ENCODE assay signal across 16 cellular contexts in genomic region chr5:17113174-17113941, GRCh38.
DNase-seq lines count a peak whose midpoint lies in the region; ATAC-seq, FAIRE-seq and TF ChIP-seq lines count a peak whose summit lies in the region.
"Had no signal": no experiment of that assay in that cellular context is flagged by ENCODE, and none has a peak within 500 bp of the region (broad histone marks: within the 10 kb centered on the region; RNA-seq: fewer than 3 reads in every experiment).

No MANE protein-coding gene starts in this region.

- no peaks in the 10 kb centered on the region for H3K27me3 ChIP-seq in brain microvascular endothelial cell (replicated peaks)
- no peaks in the 10 kb centered on the region for H3K27me3 ChIP-seq in mesenchymal stem cell (ENCODE audit: control insufficient read depth in 1 of 2, insufficient read depth in 1 of 2, low read length in 2 of 2)
- H3K27me3 ChIP-seq: neutrophil, upper lobe of left lung had no signal

- peak; percentile 68 for FAIRE-seq in H54 (lab: Jason Lieb, UNC)

- in situ Hi-C loops in ACHN (cut with HindIII; ENCODE audit: low pct_ligation_motif_present, low pct_unique_long_range_greater_than_20kb, low sequenced_read_pairs) (no loop called here), brain microvascular endothelial cell (cut with HindIII; ENCODE audit: low pct_ligation_motif_present, low sequenced_read_pairs) (no loop called here)

- H2BK12ac ChIP-seq in mesenchymal stem cell (ENCODE audit: low read length in 2 of 2) = peak overlapping the region in 1 of 2 experiments; percentile 21

- H3K14ac ChIP-seq in mesenchymal stem cell (ENCODE audit: low read length in 2 of 2) = peak overlapping the region in 1 of 2 experiments; percentile 31

- H2AFZ ChIP-seq in mesenchymal stem cell (ENCODE audit: low read depth, low read length) = no peak overlapping the region

- H3K36me3 ChIP-seq in brain microvascular endothelial cell (replicated peaks) (no peaks in the 10 kb centered on the region), mesenchymal stem cell (ENCODE audit: control insufficient read depth in 1 of 2, insufficient read depth in 2 of 2, low read depth in 1 of 2, low read length in 2 of 2) (no peaks in the 10 kb centered on the region)
- H3K36me3 ChIP-seq: neutrophil, upper lobe of left lung had no signal

- no peak overlapping the region for H3K23ac ChIP-seq in mesenchymal stem cell (ENCODE audit: low read length in 2 of 2)

- no peak for TF ChIP-seq POLR2A in H54 (IDR thresholded peaks at IDR 0.05; ENCODE audit: low read depth, low read length)

- peaks cover 1% of the 10 kb centered on the region for H3K4me1 ChIP-seq in mesenchymal stem cell (ENCODE audit: control insufficient read depth, insufficient read depth, low read depth, low read length)

- H3K9me3 ChIP-seq in mesenchymal stem cell (ENCODE audit: control insufficient read depth, low read length) = no peaks in the 10 kb centered on the region
- H3K9me3 ChIP-seq: neutrophil, upper lobe of left lung had no signal

- no peak overlapping the region for H3K18ac ChIP-seq in mesenchymal stem cell (ENCODE audit: low read depth in 1 of 2, low read length in 2 of 2)

- no peak overlapping the region for H2BK5ac ChIP-seq in mesenchymal stem cell (ENCODE audit: low read depth, low read length, poor library complexity, severe bottlenecking)

- H3K4me3 ChIP-seq in brain microvascular endothelial cell (ENCODE audit: low read depth, low read length) = no peak overlapping the region
- no peak overlapping the region for H3K4me3 ChIP-seq in mesenchymal stem cell (ENCODE audit: insufficient read depth in 1 of 2, low read depth in 1 of 2, low read length in 2 of 2)
- H3K4me3 ChIP-seq: upper lobe of left lung had no signal

- H3K27ac ChIP-seq in brain microvascular endothelial cell (peak overlapping the region; percentile 97), mesenchymal stem cell (ENCODE audit: low read length, poor library complexity, severe bottlenecking) (peak overlapping the region; percentile 75)
- H3K27ac ChIP-seq: neutrophil, upper lobe of left lung had no signal

- WGBS in mesenchymal stem cell = 63% methylated on average over 7 of the region's 9 CpGs

- no peak overlapping the region for H3K4me2 ChIP-seq in mesenchymal stem cell (ENCODE audit: low read length, poor library complexity, severe bottlenecking)

- DNase-seq in ACHN (peak; percentile 57), H54 (ENCODE audit: insufficient read length, low spot score) (no peak), brain microvascular endothelial cell (peak; percentile 96), mesenchymal stem cell (peak; percentile 40), KG1 (lab: John Stamatoyannopoulos, UW) (no peak), cerebellar nuclear complex (lab: John Stamatoyannopoulos, UW) (no peak)
- DNase-seq: activated CD8-positive, alpha-beta memory T cell treated with anti-CD3 and anti-CD28 coated beads, Interleukin-2, amount 50 U/mL, for 4 hours; glutamatergic neuron; left ventricle myocardium superior; NCI-H1694 treated with DMSO at 0.1 percent for 48 hours; NCI-H748 treated with DMSO at 0.1 percent for 48 hours; upper lobe of left lung had no signal

- no peak overlapping the region for H4K91ac ChIP-seq in mesenchymal stem cell (ENCODE audit: low read length)

- H2BK120ac ChIP-seq in mesenchymal stem cell (ENCODE audit: low read depth, low read length) = no peak overlapping the region

- no peak overlapping the region for H2BK15ac ChIP-seq in mesenchymal stem cell (ENCODE audit: low read depth, poor library complexity, severe bottlenecking)

- no peak overlapping the region for H2AK5ac ChIP-seq in mesenchymal stem cell (ENCODE audit: low read length, severe bottlenecking)

- ATAC-seq in GM18873 (IDR thresholded peaks at IDR 0.05; ENCODE audit: low FRiP score, unreplicated experiment) (no peak), HG02870 (IDR thresholded peaks at IDR 0.05; ENCODE audit: unreplicated experiment) (no peak)
- ATAC-seq: HCT116, left ventricle myocardium superior had no signal

- no peak overlapping the region for H3K4ac ChIP-seq in mesenchymal stem cell (ENCODE audit: low read depth in 1 of 2, low read length in 2 of 2)

- no peak overlapping the region for H4K8ac ChIP-seq in mesenchymal stem cell (ENCODE audit: low read length)

- H3K79me1 ChIP-seq in mesenchymal stem cell (replicated peaks; ENCODE audit: low read length, poor library complexity, severe bottlenecking) = no peaks in the 10 kb centered on the region

- peak overlapping the region; percentile 32 for H3K9ac ChIP-seq in mesenchymal stem cell (ENCODE audit: low read length)

- TF ChIP-seq CTCF in brain microvascular endothelial cell (IDR thresholded peaks at IDR 0.05; ENCODE audit: low read depth, low read length, missing control alignments) = no peak

Comparison
In these comparisons a context has a peak if more than half of its experiments do, and no peak if none do; other contexts are left out.
1. DNase-seq: peak in ACHN (single experiment), brain microvascular endothelial cell (single experiment) and mesenchymal stem cell (single experiment); none in H54 (single experiment), KG1 (single experiment) and cerebellar nuclear complex (0 of 2).